In genomic region chr12:120438495-120439198, GRCh38 we compare ENCODE assay signal across 8 cellular contexts. TPM values are rescaled to one million over a fixed set of nuclear protein-coding genes. Genes with fewer than 3 reads are reported as not detected.
DNase-seq lines count a peak whose midpoint lies in the region; ATAC-seq, FAIRE-seq and TF ChIP-seq lines count a peak whose summit lies in the region.

No MANE protein-coding gene starts in this region.

- peak overlapping the region; percentile 98 for H3K4me3 Mint-ChIP-seq in natural killer cell

- no peak for TF ChIP-seq CTCF in dorsolateral prefrontal cortex (IDR thresholded peaks at IDR 0.05 in 54 of 56, conservative IDR thresholded peaks at IDR 0.05 in 2 of 56; ENCODE audit: low read depth in 1 of 56, partially characterized antibody in 56 of 56)
- no peak for TF ChIP-seq CTCF in natural killer cell (IDR thresholded peaks at IDR 0.05)

- peak overlapping the region; percentile 91 to 94 for H3K27ac Mint-ChIP-seq in natural killer cell

- no peaks in the 10 kb centered on the region for H3K9me3 Mint-ChIP-seq in natural killer cell

- H3K27me3 Mint-ChIP-seq in natural killer cell (ENCODE audit: low read depth in 2 of 2) = no peaks in the 10 kb centered on the region

- no peaks in the 10 kb centered on the region for H3K27me3 ChIP-seq in dorsolateral prefrontal cortex

- in situ Hi-C loops in Caki2 (cut with HindIII; ENCODE audit: low pct_unique_long_range_greater_than_20kb, low sequenced_read_pairs) = no loop called here

- peak overlapping the region; percentile 64 to 98 (median 88) for H3K4me3 ChIP-seq in dorsolateral prefrontal cortex

- H3K36me3 ChIP-seq in KOPT-K1 (ENCODE audit: insufficient read depth, low read length) = peaks cover 41% of the 10 kb centered on the region

- intact Hi-C loops in dorsolateral prefrontal cortex (cut with DNase I) (loop anchor here (5.0 to 10.0 kb wide), 4 partner anchors 59 to 576 kb away; partner anchors contain the start of genes C12orf43 (in 1 of the 2), DYNLL1 (in 1 of the 2) and PLA2G1B (in 1 of the 2)), natural killer cell (cut with micrococcal nuclease) (loop anchor here (1.0 to 10.0 kb wide), 7 partner anchors 8 to 208 kb away; partner anchors contain the start of genes COQ5, DYNLL1, GATC and POP5)

- FAIRE-seq in frontal cortex (lab: Jason Lieb, UNC) = no peak

- DNase-seq in Caki2 (ENCODE audit: low read depth) = peak; percentile 19
- no peak for DNase-seq in dorsolateral prefrontal cortex
- no peak for DNase-seq in natural killer cell
- DNase-seq in frontal cortex (ENCODE audit: low spot score in 2 of 2) = no peak
- no peak for DNase-seq in NCI-H1092 treated with DMSO at 0.1 percent for 48 hours (lab: John Stamatoyannopoulos, UW)
- no peak for DNase-seq in activated gamma-delta T cell treated with Interleukin-2 at 50 U/mL for 16 hours
- no peak for DNase-seq in cerebellum (ENCODE audit: low spot score)

- peak overlapping the region; percentile 74 for H3K27ac ChIP-seq in KOPT-K1 (ENCODE audit: low read depth, low read length, poor library complexity, severe bottlenecking)
- peak overlapping the region in 53 of 59 donors; percentile 40 to 93 (median 86) for H3K27ac ChIP-seq in dorsolateral prefrontal cortex

- no peaks in the 10 kb centered on the region for H3K36me3 Mint-ChIP-seq in natural killer cell

- H3K9me3 ChIP-seq in KOPT-K1 (ENCODE audit: insufficient read depth, low read length, poor library complexity, severe bottlenecking) = no peaks in the 10 kb centered on the region

- peak in 1 of 3 donors; percentile 6 for ATAC-seq in natural killer cell

- H3K4me1 Mint-ChIP-seq in natural killer cell = peaks cover 22 to 28% of the 10 kb centered on the region in 2 donors

RNA-seq across cellular contexts. Expression of gene COX6A1, which starts 0.7 kb away (rescaled TPM):
- 793 and 854 TPM in 2 replicates for total RNA-seq in Caki2 (2014; rRNA removed; shearing (Covaris generic); ENCODE audit: low replicate concordance)
- 100 to 1,000 TPM; 341 to 794 (median 594) TPM for total RNA-seq in dorsolateral prefrontal cortex
- 100 to 1,000 TPM; 152 to 189 (median 163) TPM for total RNA-seq in natural killer cell
- total RNA-seq in frontal cortex = 489 TPM
- 289 TPM for total RNA-seq in cerebellum

RNA-seq across cellular contexts. Expression of gene TRIAP1, which starts 7.5 kb away (rescaled TPM):
- 75.7 and 92.8 TPM in 2 replicates for total RNA-seq in Caki2 (2014; rRNA removed; shearing (Covaris generic); ENCODE audit: low replicate concordance)
- 10 to 100 TPM in 80 of 120 experiments, 1 to 10 TPM in 40; 5.4 to 16.5 (median 11.1) TPM for total RNA-seq in dorsolateral prefrontal cortex
- 10 to 100 TPM; 21.3 to 25.8 (median 24.2) TPM for total RNA-seq in natural killer cell
- 11.0 TPM for total RNA-seq in frontal cortex
- total RNA-seq in cerebellum = 7.3 TPM

RNA-seq across cellular contexts. Expression of gene GATC, which starts 7.6 kb away (rescaled TPM):
- total RNA-seq in Caki2 (2014; rRNA removed; shearing (Covaris generic); ENCODE audit: low replicate concordance) = 24.9 and 36.8 TPM in 2 replicates
- total RNA-seq in dorsolateral prefrontal cortex (10 to 100 TPM; 18.3 to 41.4 (median 28.7) TPM), natural killer cell (10 to 100 TPM; 16.5 to 22.8 (median 20.5) TPM), frontal cortex (28.9 TPM), cerebellum (22.9 TPM)

RNA-seq across cellular contexts. Expression of gene SRSF9, which starts 30.9 kb away (rescaled TPM):
- 336 and 419 TPM in 2 replicates for total RNA-seq in Caki2 (2014; rRNA removed; shearing (Covaris generic); ENCODE audit: low replicate concordance)
- total RNA-seq in dorsolateral prefrontal cortex (100 to 1,000 TPM in 30 of 120 experiments, 10 to 100 TPM in 90; 76.0 to 113 (median 95.4) TPM), natural killer cell (100 to 1,000 TPM; 175 to 191 (median 179) TPM), frontal cortex (92.5 TPM), cerebellum (75.4 TPM)

RNA-seq across cellular contexts. Expression of gene DYNLL1, which starts 57.3 kb away (rescaled TPM):
- 551 and 600 TPM in 2 replicates for total RNA-seq in Caki2 (2014; rRNA removed; shearing (Covaris generic); ENCODE audit: low replicate concordance)
- 100 to 1,000 TPM; 262 to 795 (median 615) TPM for total RNA-seq in dorsolateral prefrontal cortex
- total RNA-seq in natural killer cell = 100 to 1,000 TPM in 1 of 3 donors, 10 to 100 TPM in 2; 69.7 to 110 (median 77.2) TPM
- total RNA-seq in frontal cortex = 279 TPM
- 149 TPM for total RNA-seq in cerebellum
